ENCODE assay signal across 35 cellular contexts in genomic region chr12:8054821-8055220, GRCh38. TPM values are rescaled to one million over a fixed set of nuclear protein-coding genes. Genes with fewer than 3 reads are reported as not detected.
"Had no signal": no experiment of that assay in that cellular context is flagged by ENCODE, and none has a peak within 500 bp of the region (broad histone marks: within the 10 kb centered on the region; RNA-seq: fewer than 3 reads in every experiment).

No MANE protein-coding gene starts in this region.

- H3K4me1 Mint-ChIP-seq: activated naive CD4-positive, alpha-beta T cell treated with anti-CD3 and anti-CD28 coated beads, Interleukin-2, amount 10 ng/mL, durations not matched to agents 7 days and 5 days; brain had no signal

- H3K27me3 ChIP-seq: Peyer's patch had no signal

- H3K4me3 Mint-ChIP-seq: activated CD8-positive, alpha-beta T cell treated with anti-CD3 and anti-CD28 coated beads, Interleukin-2, amount 10 ng/mL, durations not matched to agents 7 days and 5 days; activated naive CD4-positive, alpha-beta T cell treated with anti-CD3 and anti-CD28 coated beads, Interleukin-2, amount 10 ng/mL, durations not matched to agents 7 days and 5 days; activated naive CD8-positive, alpha-beta T cell; activated naive CD8-positive, alpha-beta T cell treated with anti-CD3 and anti-CD28 coated beads, Interleukin-2, amount 50 U/mL, for 24 hours; activated T-cell treated with anti-CD3 and anti-CD28 coated beads, Interleukin-2, amount 50 U/mL, for 24 hours; brain had no signal

- H3K27me3 Mint-ChIP-seq: activated naive CD4-positive, alpha-beta T cell treated with anti-CD3 and anti-CD28 coated beads, Interleukin-2, amount 10 ng/mL, durations not matched to agents 7 days and 5 days; activated naive CD8-positive, alpha-beta T cell; activated naive CD8-positive, alpha-beta T cell treated with anti-CD3 and anti-CD28 coated beads, Interleukin-2, amount 50 U/mL, for 24 hours; activated T-cell treated with anti-CD3 and anti-CD28 coated beads, Interleukin-2, amount 50 U/mL, for 24 hours; brain had no signal

- H3K4me3 ChIP-seq: Peyer's patch had no signal

- H3K9me3 Mint-ChIP-seq: activated naive CD4-positive, alpha-beta T cell treated with anti-CD3 and anti-CD28 coated beads, Interleukin-2, amount 10 ng/mL, durations not matched to agents 7 days and 5 days; activated naive CD8-positive, alpha-beta T cell treated with anti-CD3 and anti-CD28 coated beads, Interleukin-2, amount 50 U/mL, for 24 hours; activated T-cell treated with anti-CD3 and anti-CD28 coated beads, Interleukin-2, amount 50 U/mL, for 24 hours; brain had no signal

- FAIRE-seq: bronchial epithelial cell had no signal

- H3K27ac Mint-ChIP-seq: activated CD8-positive, alpha-beta T cell treated with anti-CD3 and anti-CD28 coated beads, Interleukin-2, amount 10 ng/mL, durations not matched to agents 7 days and 5 days; activated naive CD4-positive, alpha-beta T cell treated with anti-CD3 and anti-CD28 coated beads, Interleukin-2, amount 10 ng/mL, durations not matched to agents 7 days and 5 days; activated naive CD8-positive, alpha-beta T cell; activated naive CD8-positive, alpha-beta T cell treated with anti-CD3 and anti-CD28 coated beads, Interleukin-2, amount 50 U/mL, for 24 hours; activated T-cell treated with anti-CD3 and anti-CD28 coated beads, Interleukin-2, amount 50 U/mL, for 24 hours; brain had no signal

- ATAC-seq: activated CD8-positive, alpha-beta T cell treated with anti-CD3 and anti-CD28 coated beads, Interleukin-2, amount 10 ng/mL, durations not matched to agents 7 days and 5 days; activated naive CD8-positive, alpha-beta T cell treated with anti-CD3 and anti-CD28 coated beads, Interleukin-2, amount 50 U/mL, for 24 hours; PC-3 had no signal

- H3K27ac ChIP-seq: KMS-11, Peyer's patch, WERI-Rb-1 had no signal

- DNase-seq: activated CD4-positive, alpha-beta T cell treated with anti-CD3 and anti-CD28 coated beads for 1 hour; activated CD4-positive, alpha-beta T cell treated with anti-CD3 and anti-CD28 coated beads for 48 hours; activated CD4-positive, alpha-beta T cell treated with anti-CD3 and anti-CD28 coated beads, Interleukin-2, amount 50 U/mL, for 4 hours; activated CD4-positive, CD25-positive, alpha-beta regulatory T cell; activated CD8-positive, alpha-beta T cell treated with anti-CD3 and anti-CD28 coated beads, Interleukin-2, amount 10 ng/mL, durations not matched to agents 7 days and 5 days; activated gamma-delta T cell treated with Interleukin-2 at 50 U/mL for 16 hours; activated naive CD4-positive, alpha-beta T cell treated with anti-CD3 and anti-CD28 coated beads, Interleukin-2, amount 10 ng/mL, durations not matched to agents 7 days and 5 days; activated naive CD8-positive, alpha-beta T cell treated with anti-CD3 and anti-CD28 coated beads, Interleukin-2, amount 50 U/mL, for 24 hours; activated T-cell treated with anti-CD3 and anti-CD28 coated beads, Interleukin-2, amount 50 U/mL, for 24 hours; anterior cingulate cortex; caudate nucleus; cerebellar nuclear complex; MM.1S; MV-4-11; NCI-H1092; NCI-H1436 treated with DMSO at 0.1 percent for 48 hours; NCI-H1694 treated with DMSO at 0.1 percent for 48 hours; NCI-H2029; NCI-H2171; NCI-H510A; NCI-H526; NCI-H748 treated with DMSO at 0.1 percent for 48 hours; NK-92 treated with Interleukin-12 subunit alpha and Interleukin-12 subunit beta, amount 100 ng/mL, for 24 hours; PC-3; Peyer's patch; RPMI8226; SW 1271; T-helper 1 cell; T-helper 2 cell; T-helper 9 cell; WERI-Rb-1 had no signal

RNA-seq across cellular contexts. Expression of gene C3AR1, which starts 11.3 kb away (rescaled TPM):
- total RNA-seq: bronchial epithelial cell, PC-3 had no signal
